Comparison of ENCODE assay signal across 21 cellular contexts in the genomic region with DNA sequence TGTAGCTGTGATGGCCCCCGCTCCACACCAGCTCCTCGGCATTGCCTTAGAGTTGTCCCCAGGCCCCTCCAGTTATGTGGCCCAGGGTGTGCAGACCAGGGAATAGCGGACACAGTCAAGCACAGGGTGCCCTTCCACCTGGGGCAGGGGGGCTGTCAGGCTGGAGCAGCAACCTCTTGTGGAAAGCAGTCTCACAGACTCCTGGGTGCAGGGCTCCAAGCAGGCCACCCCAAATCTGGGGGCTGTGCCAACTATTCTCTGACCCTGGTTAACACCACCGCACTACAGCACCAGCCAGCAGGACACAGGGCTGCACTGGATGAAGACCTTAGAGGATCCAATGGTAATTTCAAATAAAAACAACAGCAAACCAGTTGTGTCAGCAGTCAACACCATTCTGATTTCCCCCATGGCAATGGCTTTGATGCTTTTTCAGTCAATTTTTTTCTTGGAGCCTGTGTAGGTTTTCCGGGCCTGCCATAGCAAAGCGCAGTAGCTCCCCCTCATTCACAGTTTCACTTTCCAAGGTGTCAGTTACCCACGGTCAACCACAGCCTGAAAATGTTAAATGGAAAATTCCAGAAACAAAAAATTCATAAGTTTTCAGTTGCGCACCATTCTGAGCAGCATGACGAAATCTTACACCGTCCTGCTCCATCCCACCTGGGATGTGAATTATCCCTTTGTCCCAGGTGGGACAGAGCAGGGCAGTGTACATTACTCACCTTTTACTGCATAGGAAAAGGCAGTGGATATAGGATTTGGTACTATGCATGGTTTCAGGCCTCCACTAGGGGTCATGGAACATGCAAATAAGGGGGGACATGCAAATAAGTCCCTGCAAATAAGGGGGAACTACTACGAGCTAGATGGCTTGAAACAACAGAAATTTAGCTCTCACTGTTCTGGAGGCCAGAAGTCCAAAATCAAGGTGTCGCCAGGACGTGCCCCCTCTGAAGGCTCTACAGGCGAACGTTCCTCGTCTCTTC. TPM values are rescaled to one million over a fixed set of nuclear protein-coding genes. Genes with fewer than 3 reads are reported as not detected.
DNase-seq lines count a peak whose midpoint lies in the region; ATAC-seq, FAIRE-seq and TF ChIP-seq lines count a peak whose summit lies in the region.
"Had no signal": no experiment of that assay in that cellular context is flagged by ENCODE, and none has a peak within 500 bp of the region (broad histone marks: within the 10 kb centered on the region; RNA-seq: fewer than 3 reads in every experiment).

No MANE protein-coding gene starts in this region.

- no peaks in the 10 kb centered on the region for H3K4me1 Mint-ChIP-seq in activated naive CD4-positive, alpha-beta T cell treated with anti-CD3 and anti-CD28 coated beads, Interleukin-2, amount 10 ng/mL, durations not matched to agents 7 days and 5 days

- peak; percentile 26 to 41 for ATAC-seq in activated naive CD4-positive, alpha-beta T cell treated with anti-CD3 and anti-CD28 coated beads, Interleukin-2, amount 50 U/mL, for 72 hours
- ATAC-seq in upper lobe of right lung (peak; percentile 11), GM18517 (IDR thresholded peaks at IDR 0.05; ENCODE audit: unreplicated experiment) (no peak), GM18858 (IDR thresholded peaks at IDR 0.05; ENCODE audit: unreplicated experiment) (no peak)
- ATAC-seq: pancreas had no signal

- H3K4me2 ChIP-seq in H1 (ENCODE audit: insufficient read depth in 1 of 2, low read depth in 2 of 2, low read length in 2 of 2): no peak overlapping the region
- H3K4me2 ChIP-seq: KMS-11, PC-9, SK-N-SH had no signal

- peak overlapping the region in 1 of 2 donors; percentile 82 for H3K27ac Mint-ChIP-seq in activated naive CD4-positive, alpha-beta T cell treated with anti-CD3 and anti-CD28 coated beads, Interleukin-2, amount 50 U/mL, for 72 hours
- H3K27ac Mint-ChIP-seq in activated naive CD4-positive, alpha-beta T cell treated with anti-CD3 and anti-CD28 coated beads, Interleukin-2, amount 10 ng/mL, durations not matched to agents 7 days and 5 days: no peak overlapping the region

- H4K91ac ChIP-seq in H1 (replicated peaks; ENCODE audit: insufficient read length, low read length): no peak overlapping the region

- H3K23me2 ChIP-seq in H1 (ENCODE audit: low read depth, low read length): no peaks in the 10 kb centered on the region

- no peak for TF ChIP-seq EP300 in H1 (IDR thresholded peaks at IDR 0.05; ENCODE audit: borderline replicate concordance in 1 of 2, low read depth in 2 of 2, low read length in 2 of 2)

- H3K4me1 ChIP-seq in H1 (replicated peaks in 1 of 4; ENCODE audit: control insufficient read depth in 3 of 4, insufficient read depth in 4 of 4, low read length in 3 of 4) (no peaks in the 10 kb centered on the region; a peak in 1 of 7 replicates), upper lobe of right lung (no peaks in the 10 kb centered on the region)
- H3K4me1 ChIP-seq: vagina had no signal

- POLR2A ChIA-PET in H1 (lab: Charles Lee; ENCODE audit: partially characterized antibody): interaction anchor here (1.3 kb wide), 1 partner anchor 22 kb away, joined by 3 read pairs; no protein-coding TSS in a partner anchor

- no peak overlapping the region for H2AK5ac ChIP-seq in H1 (ENCODE audit: low read depth, low read length)

- H2BK20ac ChIP-seq in H1 (ENCODE audit: low read length): no peak overlapping the region

- H3K4me3 ChIP-seq in LNCaP clone FGC (ENCODE audit: low read depth, low read length): no peak overlapping the region
- H3K4me3 ChIP-seq in H1 (ENCODE audit: extremely low read depth in 1 of 4, insufficient read depth in 2 of 4, low read depth in 3 of 4, low read length in 4 of 4): no peak overlapping the region
- H3K4me3 ChIP-seq in upper lobe of right lung: no peak overlapping the region
- H3K4me3 ChIP-seq: pancreas, PC-9, vagina had no signal

- H3K79me2 ChIP-seq in H1 (ENCODE audit: control insufficient read depth in 1 of 2, insufficient read depth in 2 of 2, low read length in 2 of 2): no peaks in the 10 kb centered on the region

- TF ChIP-seq RAD21 in H1 (IDR thresholded peaks at IDR 0.05 in 1 of 2, conservative IDR thresholded peaks at IDR 0.05 in 1 of 2; ENCODE audit: low read depth in 2 of 2, low read length in 2 of 2): no peak

- 0 out of 2 replicates have a peak overlapping the region, but pooled peaks have one; percentile 9 for H2BK5ac ChIP-seq in H1 (ENCODE audit: low read depth, low read length)

- no peak for DNase-seq in activated naive CD4-positive, alpha-beta T cell treated with anti-CD3 and anti-CD28 coated beads, Interleukin-2, amount 50 U/mL, for 72 hours (ENCODE audit: low spot score in 2 of 2)
- DNase-seq in activated naive CD4-positive, alpha-beta T cell treated with anti-CD3 and anti-CD28 coated beads, Interleukin-2, amount 10 ng/mL, durations not matched to agents 7 days and 5 days: no peak
- DNase-seq in LNCaP clone FGC (ENCODE audit: low read depth): no peak
- no peak for DNase-seq in H1 (ENCODE audit: low read depth in 1 of 2, low spot score in 2 of 2)
- no peak for DNase-seq in upper lobe of right lung
- no peak for DNase-seq in NCI-H2227 treated with DMSO at 0.1 percent for 48 hours (lab: John Stamatoyannopoulos, UW)
- DNase-seq: activated effector memory CD4-positive, alpha-beta T cell treated with Interleukin-2 at 50 U/mL for 16 hours; cortex of kidney; NCI-H1105 treated with DMSO at 0.1 percent for 48 hours; NCI-H2171 treated with DMSO at 0.1 percent for 48 hours; NCI-H774; pancreas; PC-9; SK-N-SH; stimulated activated CD4-positive, alpha-beta T cell treated with anti-CD3 and anti-CD28 coated beads, Interleukin-1b, Interleukin-23, amount 100 ng/mL, for 48 hours; T1000 had no signal

- no peaks in the 10 kb centered on the region for H3K36me3 Mint-ChIP-seq in activated naive CD4-positive, alpha-beta T cell treated with anti-CD3 and anti-CD28 coated beads, Interleukin-2, amount 50 U/mL, for 72 hours
- no peaks in the 10 kb centered on the region for H3K36me3 Mint-ChIP-seq in activated naive CD4-positive, alpha-beta T cell treated with anti-CD3 and anti-CD28 coated beads, Interleukin-2, amount 10 ng/mL, durations not matched to agents 7 days and 5 days

- no peak for FAIRE-seq in H1 (lab: Jason Lieb, UNC)
- FAIRE-seq: H54, pancreas had no signal

- peaks cover 22% of the 10 kb centered on the region for H3K27me3 Mint-ChIP-seq in activated naive CD4-positive, alpha-beta T cell treated with anti-CD3 and anti-CD28 coated beads, Interleukin-2, amount 10 ng/mL, durations not matched to agents 7 days and 5 days

- H3K4ac ChIP-seq in H1 (replicated peaks; ENCODE audit: insufficient read length, low read depth, low read length): no peak overlapping the region

- no peak overlapping the region for H2BK12ac ChIP-seq in H1 (ENCODE audit: low read depth, low read length)

- H4K20me1 ChIP-seq in H1 (replicated peaks in 1 of 2; ENCODE audit: control insufficient read depth in 1 of 2, insufficient read depth in 2 of 2, low read length in 2 of 2): no peaks in the 10 kb centered on the region

- no peak overlapping the region; the same call in 1 of the 2 replicates for H2BK15ac ChIP-seq in H1 (ENCODE audit: low read length)

- H4K5ac ChIP-seq in H1 (ENCODE audit: insufficient read length, low read depth, low read length): no peak overlapping the region

- no peaks in the 10 kb centered on the region for H3K9me3 Mint-ChIP-seq in activated naive CD4-positive, alpha-beta T cell treated with anti-CD3 and anti-CD28 coated beads, Interleukin-2, amount 50 U/mL, for 72 hours
- H3K9me3 Mint-ChIP-seq in activated naive CD4-positive, alpha-beta T cell treated with anti-CD3 and anti-CD28 coated beads, Interleukin-2, amount 10 ng/mL, durations not matched to agents 7 days and 5 days: no peaks in the 10 kb centered on the region

- 0 out of 2 replicates have a peak, but pooled peaks have one; percentile 6 for TF ChIP-seq CTCF in LNCaP clone FGC (IDR thresholded peaks at IDR 0.05; ENCODE audit: control insufficient read depth, extremely low read depth, insufficient read depth)
- TF ChIP-seq CTCF in H1 (IDR thresholded peaks at IDR 0.05; ENCODE audit: control extremely low read depth in 1 of 3, insufficient read depth in 1 of 3, low read depth in 1 of 3, low read length in 3 of 3): no peak
- TF ChIP-seq CTCF in upper lobe of right lung (IDR thresholded peaks at IDR 0.05): no peak

- TF ChIP-seq POLR2A in H1 (IDR thresholded peaks at IDR 0.05; ENCODE audit: control extremely low read depth in 1 of 2, low read depth in 2 of 2, low read length in 2 of 2): no peak

- no peaks in the 10 kb centered on the region for H3K79me1 ChIP-seq in H1 (ENCODE audit: low read depth, low read length)

- H3K27ac ChIP-seq in H1 (ENCODE audit: low read depth, low read length): no peak overlapping the region
- no peak overlapping the region for H3K27ac ChIP-seq in upper lobe of right lung
- H3K27ac ChIP-seq: KMS-11, pancreas, PC-9, vagina had no signal

- H3K56ac ChIP-seq in H1 (replicated peaks; ENCODE audit: insufficient read length, low read depth, low read length): no peak overlapping the region

- no peak overlapping the region for H3K9ac ChIP-seq in H1 (replicated peaks in 1 of 4; ENCODE audit: extremely low read depth in 1 of 4, low read depth in 3 of 4, low read length in 3 of 4)
- H3K9ac ChIP-seq: KMS-11, SK-N-SH had no signal

- H3K9me3 ChIP-seq in H1 (ENCODE audit: insufficient read depth in 2 of 2, low read depth in 1 of 2, low read length in 1 of 2): no peaks in the 10 kb centered on the region
- no peaks in the 10 kb centered on the region for H3K9me3 ChIP-seq in upper lobe of right lung
- H3K9me3 ChIP-seq: pancreas, SK-N-SH, vagina had no signal

- H3K27me3 ChIP-seq in H1 (replicated peaks in 1 of 4; ENCODE audit: control insufficient read depth in 3 of 4, extremely low read depth in 1 of 4, insufficient read depth in 3 of 4, low read length in 3 of 4) (no peaks in the 10 kb centered on the region), upper lobe of right lung (no peaks in the 10 kb centered on the region)
- H3K27me3 ChIP-seq: pancreas, vagina had no signal

- intact Hi-C loops in upper lobe of right lung (cut with DNase I): no loop called here

- CTCF ChIA-PET in activated naive CD4-positive, alpha-beta T cell treated with anti-CD3 and anti-CD28 coated beads, Interleukin-2, amount 10 ng/mL, durations not matched to agents 7 days and 5 days (lab: Charles Lee): interaction anchor here (0.6 to 1.6 kb wide), 2 partner anchors 51 to 243 kb away, joined by 3 read pairs; no protein-coding TSS in a partner anchor
- CTCF ChIA-PET in H1 (lab: Charles Lee; ENCODE audit: partially characterized antibody): interaction anchor here (0.9 to 3.5 kb wide), 10 partner anchors 8 to 120 kb away, joined by 3 to 11 read pairs (median 4); no protein-coding TSS in a partner anchor

- H3K4me3 Mint-ChIP-seq in activated naive CD4-positive, alpha-beta T cell treated with anti-CD3 and anti-CD28 coated beads, Interleukin-2, amount 10 ng/mL, durations not matched to agents 7 days and 5 days: no peak overlapping the region

- no peak overlapping the region for H3K18ac ChIP-seq in H1 (ENCODE audit: extremely low read depth, low read length)

- no peaks in the 10 kb centered on the region for H3K36me3 ChIP-seq in H1 (ENCODE audit: control insufficient read depth in 2 of 4, insufficient read depth in 4 of 4, low read length in 3 of 4)
- no peaks in the 10 kb centered on the region for H3K36me3 ChIP-seq in upper lobe of right lung
- H3K36me3 ChIP-seq: pancreas, vagina had no signal

- H2BK120ac ChIP-seq in H1 (replicated peaks; ENCODE audit: low read depth, low read length): no peak overlapping the region

- H3K23ac ChIP-seq in H1 (ENCODE audit: insufficient read length): no peak overlapping the region

- H2AFZ ChIP-seq in H1 (ENCODE audit: low read length): 0 out of 2 replicates have a peak overlapping the region, but pooled peaks have one; percentile 11
- H2AFZ ChIP-seq: PC-9 had no signal

- 92% methylated on average over 16 of the region's 16 CpGs; no CpG with 5 or more reads in 1 of the 2 experiments for WGBS in H1 (ENCODE audit: extremely low coverage in 1 of 2, insufficient coverage in 1 of 2, insufficient read length in 1 of 2, insufficient replicate concordance in 2 of 2, low coverage in 1 of 2, low lambda C conversion rate in 2 of 2, missing lambda C conversion rate in 1 of 2), 2 experiments

- no peak overlapping the region for H4K8ac ChIP-seq in H1 (ENCODE audit: extremely low read depth, insufficient read depth, low read length)

- H3K14ac ChIP-seq in H1 (ENCODE audit: insufficient read length): no peak overlapping the region

RNA-seq across cellular contexts. Expression of a gene that starts 49.0 kb away (rescaled TPM):
- total RNA-seq in activated naive CD4-positive, alpha-beta T cell treated with anti-CD3 and anti-CD28 coated beads, Interleukin-2, amount 50 U/mL, for 72 hours: 10 to 100 TPM; 20.6 to 28.1 TPM
- 31.7 and 33.3 TPM in 2 replicates for total RNA-seq in H1 (2021; fragmentation: NEBNext Ultra II Directional; extraction: Animal tissue kit (Norgen Biotek cat#: 25700))
- polyA plus RNA-seq in H1 (2011; rRNA removed): 39.3 and 51.4 TPM in 2 replicates
- polyA plus RNA-seq in H1 (2011; cell fraction: cytosol; rRNA removed): 51.0 TPM
- polyA plus RNA-seq in H1 (2011; cell fraction: nucleus; rRNA removed): 17.7 TPM
- polyA plus RNA-seq in H1 (2012, experiment 1 of 2): 24.6 to 43.6 TPM (median 31.4 TPM) in 4 replicates
- polyA plus RNA-seq in H1 (2012, experiment 2 of 2): 16.9 TPM
- polyA plus RNA-seq in H1 (2013, experiment 1 of 2): 66.1 TPM
- polyA plus RNA-seq in H1 (2013, experiment 2 of 2): 78.3 TPM
- polyA minus RNA-seq in H1 (2011; rRNA and poly(A)+ RNA removed): 31.1 and 42.4 TPM in 2 replicates
- polyA minus RNA-seq in H1 (2011; cell fraction: cytosol; rRNA and poly(A)+ RNA removed): 32.4 TPM
- 12.6 TPM for polyA minus RNA-seq in H1 (2011; cell fraction: nucleus; rRNA and poly(A)+ RNA removed)
- total RNA-seq in upper lobe of right lung: 33.4 TPM

Comparison
In these comparisons a context has a peak if more than half of its experiments do, and no peak if none do; other contexts are left out.
1. ATAC-seq: peak in activated naive CD4-positive, alpha-beta T cell treated with anti-CD3 and anti-CD28 coated beads, Interleukin-2, amount 50 U/mL, for 72 hours (2 of 2) and upper lobe of right lung (single experiment); none in GM18517 (single experiment) and GM18858 (single experiment).